Comparison of ENCODE assay signal across 9 cellular contexts in genomic region chr16:31134625-31135534, GRCh38. TPM values are rescaled to one million over a fixed set of nuclear protein-coding genes. Genes with fewer than 3 reads are reported as not detected.
A peak's percentile ranks its signal among the peaks of the same experiment; 100 is the strongest.
DNase-seq lines count a peak whose midpoint lies in the region; ATAC-seq and TF ChIP-seq lines count a peak whose summit lies in the region.
"Had no signal": no experiment of that assay in that cellular context is flagged by ENCODE, and none has a peak within 500 bp of the region (broad histone marks: within the 10 kb centered on the region; RNA-seq: fewer than 3 reads in every experiment).

No MANE protein-coding gene starts in this region.

- H3K27me3 ChIP-seq in breast epithelium = no peaks in the 10 kb centered on the region

- DNase-seq in CD1c-positive myeloid dendritic cell (ENCODE audit: extremely low spot score) (peak; percentile 36), NCI-H1105 (lab: John Stamatoyannopoulos, UW) (peak; percentile 78), breast epithelium (ENCODE audit: low spot score in 2 of 2) (peak in 1 of 2 donors; percentile 70), NK-92 (lab: John Stamatoyannopoulos, UW; ENCODE audit: unreplicated experiment) (no peak), GM03348 (ENCODE audit: low spot score) (no peak), middle frontal gyrus (ENCODE audit: extremely low spot score, low spot score) (no peak)

- intact Hi-C loops in breast epithelium (cut with DNase I; ENCODE audit: low total_unique reads) = no loop called here

- no peak for ATAC-seq in GM18502 (IDR thresholded peaks at IDR 0.05; ENCODE audit: poor library complexity, unreplicated experiment)

- TF ChIP-seq POLR2A in breast epithelium (IDR thresholded peaks at IDR 0.05) = no peak

- H3K36me3 ChIP-seq in breast epithelium (no peaks in the 10 kb centered on the region), mesodermal cell (ENCODE audit: control insufficient read depth, insufficient read depth, low read length) (peaks cover 10% of the 10 kb centered on the region)

- H3K9me3 ChIP-seq in breast epithelium (no peaks in the 10 kb centered on the region), mesodermal cell (ENCODE audit: control insufficient read depth, low read length) (no peaks in the 10 kb centered on the region)

- H3K4me1 ChIP-seq in breast epithelium (peaks cover 4 to 45% of the 10 kb centered on the region in 2 donors), mesodermal cell (ENCODE audit: control insufficient read depth, insufficient read depth, low read length, poor library complexity, severe bottlenecking) (peaks cover 25% of the 10 kb centered on the region)

- peak; percentile 22 to 69 (median 53) for TF ChIP-seq CTCF in breast epithelium (IDR thresholded peaks at IDR 0.05)

- H3K27ac ChIP-seq in breast epithelium (peak overlapping the region; percentile 95), mesodermal cell (ENCODE audit: low read depth, low read length, severe bottlenecking) (no peak overlapping the region)

- H3K4me3 ChIP-seq in breast epithelium = peak overlapping the region in 2 of 3 donors; percentile 68 to 73
- peak overlapping the region; percentile 27 for H3K4me3 ChIP-seq in mesodermal cell (ENCODE audit: extremely low read depth, insufficient read depth, low read length, poor library complexity, severe bottlenecking)

- WGBS in mesodermal cell (ENCODE audit: insufficient coverage in 2 of 2), 2 experiments = 17 to 19% methylated on average over 8 to 11 of the region's 18 CpGs

RNA-seq across cellular contexts. Expression of gene PRSS8, which starts 0.6 kb away (rescaled TPM):
- 10 to 100 TPM in 2 of 3 donors, not detected in 1; 23.6 to 54.4 TPM for total RNA-seq in breast epithelium
- polyA plus RNA-seq in mesodermal cell (2013, experiment 1 of 2) = 6.5 TPM
- 5.6 TPM for polyA plus RNA-seq in mesodermal cell (2013, experiment 2 of 2)
- total RNA-seq: T-helper 1 cell treated with Interleukin-12 subunit alpha and Interleukin-12 subunit beta and Interleukin-4 antibody, amounts not matched to agents 30 ng/mL and 1 ng/mL, for 36 hours had no signal

RNA-seq across cellular contexts. Expression of gene PRSS36, which starts 15.0 kb away (rescaled TPM):
- 1 to 10 TPM in 2 of 3 donors, under 1 TPM in 1; 0.98 to 8.3 (median 2.0) TPM for total RNA-seq in breast epithelium
- 0.55 TPM for polyA plus RNA-seq in mesodermal cell (2013, experiment 1 of 2)
- polyA plus RNA-seq in mesodermal cell (2013, experiment 2 of 2) = 0.61 TPM

RNA-seq across cellular contexts. Expression of gene KAT8, which starts 17.4 kb away (rescaled TPM):
- 10 to 100 TPM; 53.6 to 85.0 (median 67.8) TPM for total RNA-seq in breast epithelium
- 51.6 TPM for polyA plus RNA-seq in mesodermal cell (2013, experiment 1 of 2)
- polyA plus RNA-seq in mesodermal cell (2013, experiment 2 of 2) = 46.8 TPM

RNA-seq across cellular contexts. Expression of gene BCKDK, which starts 26.7 kb away (rescaled TPM):
- total RNA-seq in breast epithelium = 10 to 100 TPM; 31.8 to 33.6 (median 33.5) TPM
- 57.2 TPM for polyA plus RNA-seq in mesodermal cell (2013, experiment 1 of 2)
- polyA plus RNA-seq in mesodermal cell (2013, experiment 2 of 2) = 51.7 TPM

RNA-seq across cellular contexts. Expression of gene VKORC1, which starts 40.3 kb away (rescaled TPM):
- total RNA-seq in breast epithelium = 100 to 1,000 TPM in 1 of 3 donors, 10 to 100 TPM in 2; 82.6 to 143 (median 86.3) TPM
- polyA plus RNA-seq in mesodermal cell (2013, experiment 1 of 2) = 127 TPM
- polyA plus RNA-seq in mesodermal cell (2013, experiment 2 of 2) = 114 TPM

Comparison
In these comparisons a context has a peak if more than half of its experiments do, and no peak if none do; other contexts are left out.
1. DNase-seq: peak in CD1c-positive myeloid dendritic cell (single experiment) and NCI-H1105 (single experiment); none in NK-92 (single experiment), GM03348 (single experiment) and middle frontal gyrus (single experiment).